1 cellular context compared by ENCODE assay signal in the genomic region with DNA sequence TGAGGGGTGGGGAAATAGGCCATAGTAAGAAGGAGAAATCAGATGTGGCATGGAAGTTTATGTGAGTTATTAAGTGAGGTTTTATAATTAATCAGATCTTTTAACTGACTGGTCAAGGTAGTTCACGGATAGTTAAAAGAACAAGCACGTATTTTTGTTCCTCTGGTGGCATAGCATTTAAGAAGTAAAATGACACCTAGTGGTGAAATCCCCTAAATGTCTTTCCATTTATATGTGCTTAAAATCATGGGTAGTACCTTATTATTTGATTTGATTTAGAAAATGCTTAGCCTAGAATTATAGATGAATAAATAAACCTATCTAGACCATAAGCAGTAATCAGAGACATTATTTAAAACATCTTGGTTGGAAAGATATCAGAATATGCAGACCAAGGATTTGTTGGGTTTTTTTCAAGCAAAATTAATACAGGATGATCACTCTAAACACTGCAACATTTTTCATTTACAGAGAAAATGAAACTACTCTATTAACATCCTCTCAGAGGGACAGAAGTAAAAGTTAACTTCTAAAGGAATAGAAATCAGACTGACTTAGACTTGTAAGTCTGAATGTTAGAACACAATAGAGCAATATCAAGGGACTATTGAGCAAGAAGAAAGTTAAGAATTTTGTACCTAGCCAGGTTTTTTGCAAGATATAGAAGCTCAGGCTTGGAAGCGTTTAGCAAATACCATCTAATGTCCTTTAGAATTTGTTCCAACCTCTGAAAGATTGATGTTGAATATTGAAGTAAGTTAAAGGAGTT.
TF ChIP-seq lines count a peak whose summit lies in the region.

No MANE protein-coding gene starts in this region.

TF ChIP-seq in H1, 55 proteins besides CTCF, POLR2A, EP300 and RAD21 (continued from another document):
- TF ChIP-seq, protein P1, sequence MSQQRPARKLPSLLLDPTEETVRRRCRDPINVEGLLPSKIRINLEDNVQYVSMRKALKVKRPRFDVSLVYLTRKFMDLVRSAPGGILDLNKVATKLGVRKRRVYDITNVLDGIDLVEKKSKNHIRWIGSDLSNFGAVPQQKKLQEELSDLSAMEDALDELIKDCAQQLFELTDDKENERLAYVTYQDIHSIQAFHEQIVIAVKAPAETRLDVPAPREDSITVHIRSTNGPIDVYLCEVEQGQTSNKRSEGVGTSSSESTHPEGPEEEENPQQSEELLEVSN (IDR thresholded peaks at IDR 0.05) = no peak
- TF ChIP-seq TEAD4 (IDR thresholded peaks at IDR 0.05; ENCODE audit: low read depth, low read length) (no peak), TAF7 (optimal IDR thresholded peaks at IDR 0.05; ENCODE audit: borderline replicate concordance, low read depth, low read length) (no peak), KDM4A (IDR thresholded peaks at IDR 0.05; ENCODE audit: low read depth, low read length, severe bottlenecking) (no peak), SIX5 (IDR thresholded peaks at IDR 0.05; ENCODE audit: low read depth, low read length) (no peak), TBP (IDR thresholded peaks at IDR 0.05; ENCODE audit: low read depth, low read length) (no peak)
TF ChIP-seq in H1: peak in this region for 0.
